7 cellular contexts compared by ENCODE assay signal in genomic region chr6:150248300-150248699, GRCh38.
"Had no signal": no experiment of that assay in that cellular context is flagged by ENCODE, and none has a peak within 500 bp of the region (broad histone marks: within the 10 kb centered on the region; RNA-seq: fewer than 3 reads in every experiment).

No MANE protein-coding gene starts in this region.

- DNase-seq: H9, HCEC 1CT, HFFc6, IMR-90, KG1 had no signal

- H3K27ac Mint-ChIP-seq: GM23338, H9, HFFc6 had no signal

- H3K9me3 Mint-ChIP-seq: HFFc6 had no signal

- H3K4me3 Mint-ChIP-seq: GM23338, H9, HFFc6 had no signal

- ATAC-seq: GM23338, K562 had no signal

- H3K4me3 ChIP-seq: GM23338, K562 had no signal
